In the genomic region with DNA sequence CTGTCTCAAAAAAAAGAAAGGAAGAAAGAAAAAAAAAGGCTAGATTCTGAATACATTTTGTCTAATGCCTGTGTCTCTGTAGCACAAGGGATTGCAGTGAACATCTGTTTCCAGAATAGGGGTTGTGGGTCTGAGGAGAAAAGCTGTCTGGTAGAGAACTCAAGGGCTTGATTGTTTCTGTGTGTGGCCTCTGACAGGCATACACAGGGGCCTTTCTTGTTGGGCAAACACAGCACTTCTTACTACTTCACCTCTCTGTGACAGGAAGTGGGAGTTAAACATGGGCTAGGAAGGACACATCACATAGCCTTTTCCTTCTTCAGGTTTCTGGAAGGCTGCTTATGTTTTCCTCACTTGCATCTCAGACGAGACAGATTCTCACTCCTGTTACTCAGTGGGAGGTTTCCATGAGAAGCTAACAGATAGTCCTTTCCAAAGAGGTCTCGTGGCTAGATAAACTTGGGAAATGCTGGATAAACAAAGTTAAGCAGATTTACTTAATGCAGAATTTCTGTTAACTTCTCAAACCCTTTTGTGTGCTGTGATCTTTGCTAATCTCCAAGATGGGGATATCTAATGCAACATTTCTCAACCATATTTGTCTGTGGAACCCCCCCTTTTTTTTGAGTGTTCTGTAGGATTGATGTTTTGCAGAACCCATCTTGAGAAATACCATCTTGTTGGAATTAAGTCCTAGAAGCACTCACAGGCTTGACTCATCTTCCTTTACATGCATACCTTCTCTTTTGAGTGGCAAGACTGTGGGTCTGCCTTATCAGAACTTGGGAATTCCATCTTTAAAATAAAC, we compare ENCODE assay signal across 14 cellular contexts. TPM values are rescaled to one million over a fixed set of nuclear protein-coding genes. Genes with fewer than 3 reads are reported as not detected.
A peak's percentile ranks its signal among the peaks of the same experiment; 100 is the strongest.
DNase-seq lines count a peak whose midpoint lies in the region; ATAC-seq and TF ChIP-seq lines count a peak whose summit lies in the region.
"Had no signal": no experiment of that assay in that cellular context is flagged by ENCODE, and none has a peak within 500 bp of the region (broad histone marks: within the 10 kb centered on the region; RNA-seq: fewer than 3 reads in every experiment).

No MANE protein-coding gene starts in this region.

- no peak overlapping the region for H3K4me3 ChIP-seq in fibroblast of the aortic adventitia (ENCODE audit: low read depth, low read length)
- H3K4me3 ChIP-seq: esophagus squamous epithelium had no signal

- CTCF ChIA-PET in activated CD8-positive, alpha-beta T cell treated with anti-CD3 and anti-CD28 coated beads for 36 hours (lab: Charles Lee), result interaction anchor here (0.8 to 7.1 kb wide), 4 partner anchors 7 to 101 kb away, joined by 3 to 33 read pairs (median 9); no protein-coding TSS in a partner anchor

- peak overlapping the region; percentile 36 for H3K27ac Mint-ChIP-seq in activated naive CD8-positive, alpha-beta T cell treated with anti-CD3 and anti-CD28 coated beads for 36 hours
- H3K27ac Mint-ChIP-seq in activated naive CD8-positive, alpha-beta T cell treated with anti-CD3 and anti-CD28 coated beads, Interleukin-2, amount 50 U/mL, for 24 hours, result no peak overlapping the region
- peak overlapping the region; percentile 55 for H3K27ac Mint-ChIP-seq in activated CD8-positive, alpha-beta T cell treated with anti-CD3 and anti-CD28 coated beads for 36 hours
- H3K27ac Mint-ChIP-seq in endothelial cell (ENCODE audit: unreplicated experiment), result no peak overlapping the region
- H3K27ac Mint-ChIP-seq: type B pancreatic cell had no signal

- POLR2A ChIA-PET in activated CD8-positive, alpha-beta T cell treated with anti-CD3 and anti-CD28 coated beads for 36 hours (lab: Charles Lee), result no interaction called here

- no peaks in the 10 kb centered on the region for H3K9me3 Mint-ChIP-seq in activated naive CD8-positive, alpha-beta T cell treated with anti-CD3 and anti-CD28 coated beads for 36 hours
- H3K9me3 Mint-ChIP-seq in activated naive CD8-positive, alpha-beta T cell treated with anti-CD3 and anti-CD28 coated beads, Interleukin-2, amount 50 U/mL, for 24 hours, result no peaks in the 10 kb centered on the region
- no peaks in the 10 kb centered on the region for H3K9me3 Mint-ChIP-seq in activated CD8-positive, alpha-beta T cell treated with anti-CD3 and anti-CD28 coated beads for 36 hours
- no peaks in the 10 kb centered on the region for H3K9me3 Mint-ChIP-seq in endothelial cell (ENCODE audit: unreplicated experiment)
- H3K9me3 Mint-ChIP-seq: type B pancreatic cell had no signal

- H3K4me1 Mint-ChIP-seq in activated naive CD8-positive, alpha-beta T cell treated with anti-CD3 and anti-CD28 coated beads for 36 hours, result peaks cover 5% of the 10 kb centered on the region
- peaks cover 2% of the 10 kb centered on the region for H3K4me1 Mint-ChIP-seq in activated naive CD8-positive, alpha-beta T cell treated with anti-CD3 and anti-CD28 coated beads, Interleukin-2, amount 50 U/mL, for 24 hours
- H3K4me1 Mint-ChIP-seq in activated CD8-positive, alpha-beta T cell treated with anti-CD3 and anti-CD28 coated beads for 36 hours (ENCODE audit: low read depth), result peaks cover 3% of the 10 kb centered on the region
- H3K4me1 Mint-ChIP-seq in endothelial cell (ENCODE audit: unreplicated experiment), result peaks cover 17% of the 10 kb centered on the region

- H3K4me3 Mint-ChIP-seq in activated naive CD8-positive, alpha-beta T cell treated with anti-CD3 and anti-CD28 coated beads for 36 hours, result no peak overlapping the region
- H3K4me3 Mint-ChIP-seq in activated naive CD8-positive, alpha-beta T cell treated with anti-CD3 and anti-CD28 coated beads, Interleukin-2, amount 50 U/mL, for 24 hours, result no peak overlapping the region
- H3K4me3 Mint-ChIP-seq in activated CD8-positive, alpha-beta T cell treated with anti-CD3 and anti-CD28 coated beads for 36 hours, result no peak overlapping the region
- no peak overlapping the region for H3K4me3 Mint-ChIP-seq in endothelial cell (ENCODE audit: unreplicated experiment)
- H3K4me3 Mint-ChIP-seq: type B pancreatic cell had no signal

- no peak for TF ChIP-seq CTCF in activated CD8-positive, alpha-beta T cell treated with anti-CD3 and anti-CD28 coated beads for 36 hours (IDR thresholded peaks at IDR 0.05)
- TF ChIP-seq CTCF in fibroblast of the aortic adventitia (IDR thresholded peaks at IDR 0.05; ENCODE audit: insufficient read depth, low read length) (no peak), endothelial cell (IDR thresholded peaks at IDR 0.05; ENCODE audit: unreplicated experiment) (no peak)

- DNase-seq in activated naive CD8-positive, alpha-beta T cell treated with anti-CD3 and anti-CD28 coated beads for 36 hours, result no peak
- no peak for DNase-seq in activated naive CD8-positive, alpha-beta T cell treated with anti-CD3 and anti-CD28 coated beads, Interleukin-2, amount 50 U/mL, for 24 hours
- DNase-seq in activated CD8-positive, alpha-beta T cell treated with anti-CD3 and anti-CD28 coated beads for 36 hours, result no peak
- DNase-seq in fibroblast of the aortic adventitia (ENCODE audit: low read depth) (peak; percentile 70), endothelial cell (ENCODE audit: low spot score) (no peak), NCI-H2227 (lab: John Stamatoyannopoulos, UW; ENCODE audit: unreplicated experiment) (no peak)
- DNase-seq: activated gamma-delta T cell treated with Interleukin-2 at 50 U/mL for 16 hours; esophagus squamous epithelium; NCI-H2227 treated with DMSO at 0.1 percent for 48 hours; posterior cingulate gyrus; stimulated activated CD4-positive, alpha-beta T cell treated with anti-CD3 and anti-CD28 coated beads, Interleukin-1b, Interleukin-23, amount 100 ng/mL, for 48 hours had no signal

- ATAC-seq in activated naive CD8-positive, alpha-beta T cell treated with anti-CD3 and anti-CD28 coated beads, Interleukin-2, amount 50 U/mL, for 24 hours, result no peak
- ATAC-seq in activated CD8-positive, alpha-beta T cell treated with anti-CD3 and anti-CD28 coated beads for 36 hours, result no peak
- ATAC-seq in HG03135 (IDR thresholded peaks at IDR 0.05; ENCODE audit: unreplicated experiment) (no peak), GM19324 (IDR thresholded peaks at IDR 0.05; ENCODE audit: low FRiP score, unreplicated experiment) (no peak)

- intact Hi-C loops in activated CD8-positive, alpha-beta T cell treated with anti-CD3 and anti-CD28 coated beads for 36 hours (cut with micrococcal nuclease), result no loop called here

- peaks cover 2% of the 10 kb centered on the region for H3K36me3 Mint-ChIP-seq in activated naive CD8-positive, alpha-beta T cell treated with anti-CD3 and anti-CD28 coated beads for 36 hours
- H3K36me3 Mint-ChIP-seq in activated naive CD8-positive, alpha-beta T cell treated with anti-CD3 and anti-CD28 coated beads, Interleukin-2, amount 50 U/mL, for 24 hours (ENCODE audit: low read depth), result peaks cover 6% of the 10 kb centered on the region
- peaks cover 7% of the 10 kb centered on the region for H3K36me3 Mint-ChIP-seq in activated CD8-positive, alpha-beta T cell treated with anti-CD3 and anti-CD28 coated beads for 36 hours (ENCODE audit: low read depth)
- peaks cover 18% of the 10 kb centered on the region for H3K36me3 Mint-ChIP-seq in endothelial cell (ENCODE audit: low read depth, unreplicated experiment)

- H3K27me3 Mint-ChIP-seq in activated naive CD8-positive, alpha-beta T cell treated with anti-CD3 and anti-CD28 coated beads for 36 hours, result no peaks in the 10 kb centered on the region
- no peaks in the 10 kb centered on the region for H3K27me3 Mint-ChIP-seq in activated naive CD8-positive, alpha-beta T cell treated with anti-CD3 and anti-CD28 coated beads, Interleukin-2, amount 50 U/mL, for 24 hours
- H3K27me3 Mint-ChIP-seq in activated CD8-positive, alpha-beta T cell treated with anti-CD3 and anti-CD28 coated beads for 36 hours, result no peaks in the 10 kb centered on the region
- H3K27me3 Mint-ChIP-seq in endothelial cell (ENCODE audit: unreplicated experiment), result no peaks in the 10 kb centered on the region
- H3K27me3 Mint-ChIP-seq: type B pancreatic cell had no signal

RNA-seq across cellular contexts. Expression of gene RNF8, which starts 41.9 kb away (rescaled TPM):
- total RNA-seq in activated naive CD8-positive, alpha-beta T cell treated with anti-CD3 and anti-CD28 coated beads for 36 hours, result 10 to 100 TPM; 27.8 to 29.2 TPM
- 10 to 100 TPM; 19.8 to 21.1 TPM for total RNA-seq in activated CD8-positive, alpha-beta T cell treated with anti-CD3 and anti-CD28 coated beads for 36 hours
- 18.8 and 44.2 TPM in 2 replicates for total RNA-seq in fibroblast of the aortic adventitia (ENCODE audit: low replicate concordance)
- total RNA-seq in endothelial cell (ENCODE audit: unreplicated experiment), result 21.8 TPM

RNA-seq across cellular contexts. Expression of gene TMEM217, which starts 53.9 kb away (rescaled TPM):
- 1 to 10 TPM; 3.5 to 4.9 TPM for total RNA-seq in activated naive CD8-positive, alpha-beta T cell treated with anti-CD3 and anti-CD28 coated beads for 36 hours
- total RNA-seq in activated CD8-positive, alpha-beta T cell treated with anti-CD3 and anti-CD28 coated beads for 36 hours, result 1 to 10 TPM; 4.0 to 5.7 TPM
- total RNA-seq in fibroblast of the aortic adventitia (ENCODE audit: low replicate concordance), result 0.09 TPM in 1 of 2 replicates, not detected in the other
- 5.4 TPM for total RNA-seq in endothelial cell (ENCODE audit: unreplicated experiment)

RNA-seq across cellular contexts. Expression of gene TBC1D22B, which starts 54.3 kb away (rescaled TPM):
- total RNA-seq in activated naive CD8-positive, alpha-beta T cell treated with anti-CD3 and anti-CD28 coated beads for 36 hours, result 10 to 100 TPM; 13.0 to 13.9 TPM
- 10 to 100 TPM; 12.1 to 12.3 TPM for total RNA-seq in activated CD8-positive, alpha-beta T cell treated with anti-CD3 and anti-CD28 coated beads for 36 hours
- total RNA-seq in fibroblast of the aortic adventitia (ENCODE audit: low replicate concordance), result 3.5 and 4.8 TPM in 2 replicates
- 11.8 TPM for total RNA-seq in endothelial cell (ENCODE audit: unreplicated experiment)

Comparison
In these comparisons a context has a peak if more than half of its experiments do, and no peak if none do; other contexts are left out.
1. H3K27ac Mint-ChIP-seq: peak in activated naive CD8-positive, alpha-beta T cell treated with anti-CD3 and anti-CD28 coated beads for 36 hours (single experiment) and activated CD8-positive, alpha-beta T cell treated with anti-CD3 and anti-CD28 coated beads for 36 hours (single experiment); none in activated naive CD8-positive, alpha-beta T cell treated with anti-CD3 and anti-CD28 coated beads, Interleukin-2, amount 50 U/mL, for 24 hours (single experiment) and endothelial cell (single experiment).